7 cellular contexts compared by ENCODE assay signal in genomic region chr3:48739955-48740823, GRCh38. TPM values are rescaled to one million over a fixed set of nuclear protein-coding genes. Genes with fewer than 3 reads are reported as not detected.
DNase-seq lines count a peak whose midpoint lies in the region; ATAC-seq and TF ChIP-seq lines count a peak whose summit lies in the region.

No MANE protein-coding gene starts in this region.

- peaks cover 6% of the 10 kb centered on the region for H3K4me1 Mint-ChIP-seq in activated naive CD4-positive, alpha-beta T cell treated with anti-CD3 and anti-CD28 coated beads, Interleukin-2, amount 10 ng/mL, durations not matched to agents 7 days and 5 days

- no peak overlapping the region for H3K4me3 Mint-ChIP-seq in activated naive CD4-positive, alpha-beta T cell treated with anti-CD3 and anti-CD28 coated beads, Interleukin-2, amount 10 ng/mL, durations not matched to agents 7 days and 5 days

- H3K36me3 ChIP-seq in SJCRH30 (no peaks in the 10 kb centered on the region), tibial artery (peaks cover 0 to under 1% (median 0%) of the 10 kb centered on the region in 3 donors)

- DNase-seq in GM13977 (ENCODE audit: low spot score) (peak; percentile 88), SJCRH30 (peak; percentile 89 to 94), germinal center (ENCODE audit: low spot score) (peak; percentile 85), occipital lobe (lab: John Stamatoyannopoulos, UW) (peak; percentile 77), tibial artery (peak; percentile 81 to 94)
- DNase-seq in activated naive CD4-positive, alpha-beta T cell treated with anti-CD3 and anti-CD28 coated beads, Interleukin-2, amount 10 ng/mL, durations not matched to agents 7 days and 5 days: peak; percentile 73

- no peaks in the 10 kb centered on the region for H3K36me3 Mint-ChIP-seq in activated naive CD4-positive, alpha-beta T cell treated with anti-CD3 and anti-CD28 coated beads, Interleukin-2, amount 10 ng/mL, durations not matched to agents 7 days and 5 days

- H3K4me1 ChIP-seq in SJCRH30 (no peaks in the 10 kb centered on the region), tibial artery (peaks cover 4 to 28% (median 19%) of the 10 kb centered on the region in 4 donors)

- in situ Hi-C loops in GM13977 (cut with MboI; ENCODE audit: low pct_unique_long_range_greater_than_20kb, low sequenced_read_pairs, unreplicated experiment): no loop called here

- intact Hi-C loops in tibial artery (cut with DNase I; ENCODE audit: low total_unique reads): no loop called here

- H3K27me3 Mint-ChIP-seq in activated naive CD4-positive, alpha-beta T cell treated with anti-CD3 and anti-CD28 coated beads, Interleukin-2, amount 10 ng/mL, durations not matched to agents 7 days and 5 days: no peaks in the 10 kb centered on the region

- H3K9me3 Mint-ChIP-seq in activated naive CD4-positive, alpha-beta T cell treated with anti-CD3 and anti-CD28 coated beads, Interleukin-2, amount 10 ng/mL, durations not matched to agents 7 days and 5 days: no peaks in the 10 kb centered on the region

- peak; percentile 79 for ATAC-seq in HG03108 (IDR thresholded peaks at IDR 0.05; ENCODE audit: unreplicated experiment)

- no peaks in the 10 kb centered on the region for H3K27me3 ChIP-seq in SJCRH30
- H3K27me3 ChIP-seq in tibial artery: no peaks in the 10 kb centered on the region

- H3K9me3 ChIP-seq in SJCRH30 (replicated peaks) (no peaks in the 10 kb centered on the region), tibial artery (no peaks in the 10 kb centered on the region)

- H3K27ac ChIP-seq in SJCRH30 (peak overlapping the region; percentile 16), tibial artery (peak overlapping the region; percentile 63 to 66)

- TF ChIP-seq CTCF in GM13977 (IDR thresholded peaks at IDR 0.05; ENCODE audit: extremely low read depth, insufficient read depth, missing control alignments) (peak; percentile 89), tibial artery (IDR thresholded peaks at IDR 0.05) (peak; percentile 71 to 72)

- CTCF ChIA-PET in activated naive CD4-positive, alpha-beta T cell treated with anti-CD3 and anti-CD28 coated beads, Interleukin-2, amount 10 ng/mL, durations not matched to agents 7 days and 5 days (lab: Charles Lee): interaction anchor here (0.5 to 2.1 kb wide), 32 partner anchors 9 to 471 kb away, joined by 3 to 9 read pairs (median 4); partner anchors contain the start of genes PRKAR2A and SLC25A20

- H3K4me3 ChIP-seq in SJCRH30 (peak overlapping the region; percentile 21), tibial artery (peak overlapping the region in 1 of 2 donors; percentile 10)

- H3K27ac Mint-ChIP-seq in activated naive CD4-positive, alpha-beta T cell treated with anti-CD3 and anti-CD28 coated beads, Interleukin-2, amount 10 ng/mL, durations not matched to agents 7 days and 5 days: no peak overlapping the region

RNA-seq across cellular contexts. Expression of gene IP6K2, which starts 23.2 kb away (rescaled TPM):
- total RNA-seq in SJCRH30 (2014; rRNA removed; shearing (Covaris generic)): 61.2 and 67.3 TPM in 2 replicates
- total RNA-seq in occipital lobe: 90.6 TPM

RNA-seq across cellular contexts. Expression of gene NCKIPSD, which starts 54.5 kb away (rescaled TPM):
- 11.8 and 13.7 TPM in 2 replicates for total RNA-seq in SJCRH30 (2014; rRNA removed; shearing (Covaris generic))
- total RNA-seq in occipital lobe: 8.4 TPM
